Comparison of ENCODE assay signal across 1 cellular context in the genomic region with DNA sequence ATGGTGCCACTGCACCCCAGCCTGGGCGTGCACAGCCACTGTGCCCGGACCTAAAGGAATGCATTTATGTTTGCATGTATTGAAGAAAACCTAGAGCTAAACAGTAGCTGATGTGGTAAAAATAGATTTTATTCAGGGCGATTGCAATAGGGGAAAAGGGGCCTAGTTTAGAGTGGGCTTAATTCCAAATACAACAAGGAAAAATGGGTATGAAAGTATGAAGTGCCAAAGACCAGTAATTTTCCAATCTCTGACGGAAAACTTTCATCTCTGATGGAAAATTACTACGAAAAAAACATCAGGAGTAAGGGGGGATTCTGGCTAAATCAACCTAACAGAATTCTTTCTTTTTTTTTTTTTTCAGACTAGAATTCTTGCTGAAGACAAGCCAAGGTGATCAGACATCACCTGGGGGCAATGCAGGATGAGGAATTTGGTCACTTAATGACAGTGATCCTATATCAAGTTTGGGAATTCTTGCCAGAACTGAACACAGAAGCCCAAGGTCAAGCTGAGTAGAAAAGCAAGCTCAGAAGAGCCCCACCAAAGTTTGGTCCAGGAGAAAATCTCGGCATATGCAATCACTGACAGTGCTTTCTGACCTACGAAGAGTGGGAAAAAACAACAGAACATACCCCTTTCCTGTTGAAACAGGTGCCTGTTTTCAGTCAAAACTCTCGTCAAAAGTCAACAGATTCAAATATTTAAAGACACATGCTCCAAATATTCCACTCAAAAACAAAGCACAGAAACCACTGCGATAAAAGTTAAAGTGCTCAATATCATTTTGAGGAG.
TF ChIP-seq lines count a peak whose summit lies in the region.

No MANE protein-coding gene starts in this region.

TF ChIP-seq in H1, 55 proteins besides CTCF, POLR2A, EP300 and RAD21:
- TF ChIP-seq NRF1 (IDR thresholded peaks at IDR 0.05; ENCODE audit: low read depth, low read length) (no peak), HDAC6 (IDR thresholded peaks at IDR 0.05; ENCODE audit: low read depth, low read length) (no peak), TAF1 (IDR thresholded peaks at IDR 0.05; ENCODE audit: low read depth, low read length) (no peak), EGR1 (IDR thresholded peaks at IDR 0.05; ENCODE audit: borderline replicate concordance, low read depth, low read length) (no peak), BRCA1 (IDR thresholded peaks at IDR 0.05; ENCODE audit: low read depth, low read length) (no peak), MAFK (IDR thresholded peaks at IDR 0.05; ENCODE audit: low read depth, low read length) (no peak), JUND (IDR thresholded peaks at IDR 0.05; ENCODE audit: low read length) (no peak)
- TF ChIP-seq, protein P1, sequence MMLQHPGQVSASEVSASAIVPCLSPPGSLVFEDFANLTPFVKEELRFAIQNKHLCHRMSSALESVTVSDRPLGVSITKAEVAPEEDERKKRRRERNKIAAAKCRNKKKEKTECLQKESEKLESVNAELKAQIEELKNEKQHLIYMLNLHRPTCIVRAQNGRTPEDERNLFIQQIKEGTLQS (IDR thresholded peaks at IDR 0.05; ENCODE audit: insufficient read depth, low read depth, low read length), result no peak
